Comparison of ENCODE assay signal across 29 cellular contexts in the genomic region with DNA sequence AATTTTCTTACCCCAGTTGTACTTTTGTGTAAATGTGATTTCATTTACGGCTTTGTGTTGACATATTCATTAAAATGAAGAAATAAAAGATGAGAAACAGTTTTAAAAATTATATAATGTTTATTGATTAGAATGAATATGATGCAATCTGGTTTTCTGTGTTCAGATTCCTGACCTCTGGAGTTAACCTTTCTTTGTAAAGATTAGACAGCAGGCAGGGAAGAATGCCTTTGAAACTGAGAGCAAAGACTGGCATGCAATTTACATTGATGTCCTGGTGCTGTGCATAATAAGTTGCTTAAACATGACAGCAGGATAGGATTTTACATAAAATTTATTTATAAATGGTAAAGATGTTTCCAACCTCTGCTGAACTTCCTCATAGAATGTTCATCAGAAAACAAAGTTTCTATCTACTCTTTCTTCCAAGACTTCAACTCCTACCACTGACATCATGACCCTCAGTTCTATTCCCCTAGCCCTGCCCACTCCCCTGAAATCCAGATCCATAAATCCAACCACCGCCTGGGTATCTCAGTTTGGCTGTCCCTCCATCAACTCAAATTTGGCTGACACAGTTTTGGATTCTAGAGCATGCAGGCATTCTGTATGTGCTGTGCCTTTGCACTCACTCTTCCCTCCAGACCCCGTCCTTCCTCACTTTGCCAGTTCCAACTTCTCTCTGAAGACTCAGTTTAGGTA. TPM values are rescaled to one million over a fixed set of nuclear protein-coding genes. Genes with fewer than 3 reads are reported as not detected.
DNase-seq lines count a peak whose midpoint lies in the region; ATAC-seq, FAIRE-seq and TF ChIP-seq lines count a peak whose summit lies in the region.
"Had no signal": no experiment of that assay in that cellular context is flagged by ENCODE, and none has a peak within 500 bp of the region (broad histone marks: within the 10 kb centered on the region; RNA-seq: fewer than 3 reads in every experiment).

No MANE protein-coding gene starts in this region.

- H3K27me3 ChIP-seq in iPS-18a (ENCODE audit: control insufficient read depth, insufficient read depth, low read length) (no peaks in the 10 kb centered on the region), pancreas (no peaks in the 10 kb centered on the region)
- H3K27me3 ChIP-seq in naive thymus-derived CD4-positive, alpha-beta T cell (ENCODE audit: control insufficient read depth in 2 of 2, insufficient read depth in 2 of 2, low read length in 2 of 2), result no peaks in the 10 kb centered on the region
- H3K27me3 ChIP-seq: sigmoid colon had no signal

- H3K9me3 ChIP-seq in iPS-18a (ENCODE audit: control insufficient read depth, low read depth, low read length) (no peaks in the 10 kb centered on the region), pancreas (no peaks in the 10 kb centered on the region)
- H3K9me3 ChIP-seq in naive thymus-derived CD4-positive, alpha-beta T cell (ENCODE audit: control insufficient read depth in 2 of 3, low read length in 3 of 3), result peaks cover 0 to 5% (median 0%) of the 10 kb centered on the region in 3 experiments
- H3K9me3 ChIP-seq: sigmoid colon had no signal

- CTCF ChIA-PET in naive thymus-derived CD4-positive, alpha-beta T cell (lab: Charles Lee), result interaction anchor here (0.6 kb wide), 1 partner anchor 1878 kb away, joined by 3 read pairs; no protein-coding TSS in a partner anchor

- no peak for TF ChIP-seq CTCF in 22Rv1 (IDR thresholded peaks at IDR 0.05)
- TF ChIP-seq CTCF in VCaP (conservative IDR thresholded peaks at IDR 0.05), result no peak
- TF ChIP-seq CTCF in pancreas (IDR thresholded peaks at IDR 0.05), result no peak

- POLR2A ChIA-PET in naive thymus-derived CD4-positive, alpha-beta T cell (lab: Charles Lee), result no interaction called here

- DNase-seq in pancreas (no peak), NCI-H82 (lab: John Stamatoyannopoulos, UW) (no peak), KBM-7 (no peak), NCI-H526 treated with DMSO at 0.1 percent for 48 hours (lab: John Stamatoyannopoulos, UW) (no peak)
- no peak for DNase-seq in naive thymus-derived CD4-positive, alpha-beta T cell
- DNase-seq: 8988T; activated CD4-positive, alpha-beta T cell treated with anti-CD3 and anti-CD28 coated beads, Interleukin-2, amount 10 ng/mL, durations not matched to agents 7 days and 5 days; anterior cingulate cortex; caudate nucleus; CD8-positive, alpha-beta T cell; DMS153; head of caudate nucleus; HFFc6; left colon; naive B cell; NCI-H1694 treated with DMSO at 0.1 percent for 48 hours; sigmoid colon; stimulated activated naive CD8-positive, alpha-beta T cell treated with anti-CD3 and anti-CD28 coated beads, Interleukin-15, amount 100 ng/mL, for 72 hours; T-helper 2 cell; trophoblast cell had no signal

- no peak for ATAC-seq in pancreas
- no peak for ATAC-seq in naive thymus-derived CD4-positive, alpha-beta T cell
- ATAC-seq: activated naive CD4-positive, alpha-beta T cell treated with anti-CD3 and anti-CD28 coated beads, Interleukin-2, amount 50 U/mL, for 72 hours; activated T-helper 17 cell treated with anti-CD3 and anti-CD28 coated beads, Interleukin-2, amount 50 U/mL, for 72 hours; CD8-positive, alpha-beta T cell; left colon; stimulated activated naive CD8-positive, alpha-beta T cell treated with anti-CD3 and anti-CD28 coated beads, Interleukin-15, amount 100 ng/mL, for 72 hours had no signal

- H3K4me3 Mint-ChIP-seq in naive thymus-derived CD4-positive, alpha-beta T cell, result no peak overlapping the region
- H3K4me3 Mint-ChIP-seq: activated CD4-positive, alpha-beta T cell treated with anti-CD3 and anti-CD28 coated beads, Interleukin-2, amount 10 ng/mL, durations not matched to agents 7 days and 5 days; activated T-helper 17 cell treated with anti-CD3 and anti-CD28 coated beads, Interleukin-2, amount 50 U/mL, for 72 hours; CD8-positive, alpha-beta T cell; dendritic cell treated with granulocyte-macrophage colony-stimulating factor and Interleukin-4, amounts not matched to agents 40 ng/mL and 50 ng/mL, for 4 days; HFFc6; naive B cell; stimulated activated naive CD8-positive, alpha-beta T cell treated with anti-CD3 and anti-CD28 coated beads, Interleukin-15, amount 100 ng/mL, for 72 hours had no signal

- peaks cover 3 to 11% (median 4%) of the 10 kb centered on the region in 7 donors for H3K4me1 Mint-ChIP-seq in naive thymus-derived CD4-positive, alpha-beta T cell
- H3K4me1 Mint-ChIP-seq: activated T-helper 17 cell treated with anti-CD3 and anti-CD28 coated beads, Interleukin-2, amount 50 U/mL, for 72 hours had no signal

- peak overlapping the region; percentile 64 for H3K9ac ChIP-seq in iPS-18a (ENCODE audit: low read length)

- H3K27ac ChIP-seq in 22Rv1 (peak overlapping the region; percentile 89), VCaP (peak overlapping the region; percentile 100), iPS-18a (ENCODE audit: low read length) (peak overlapping the region; percentile 10), pancreas (peak overlapping the region; percentile 56 to 94 (median 82))
- no peak overlapping the region for H3K27ac ChIP-seq in naive thymus-derived CD4-positive, alpha-beta T cell (ENCODE audit: low read depth, low read length)
- H3K27ac ChIP-seq: RWPE1, sigmoid colon, SK-N-MC had no signal

- H3K9me3 Mint-ChIP-seq in naive thymus-derived CD4-positive, alpha-beta T cell, result peaks cover 2 to 30% (median 10%) of the 10 kb centered on the region in 11 donors
- H3K9me3 Mint-ChIP-seq: dendritic cell treated with granulocyte-macrophage colony-stimulating factor and Interleukin-4, amounts not matched to agents 40 ng/mL and 50 ng/mL, for 4 days had no signal

- intact Hi-C loops in pancreas (cut with DNase I), result no loop called here
- intact Hi-C loops in naive thymus-derived CD4-positive, alpha-beta T cell (cut with micrococcal nuclease), result no loop called here

- H3K36me3 ChIP-seq in iPS-18a (ENCODE audit: control insufficient read depth, low read depth, low read length), result no peaks in the 10 kb centered on the region
- H3K36me3 ChIP-seq in pancreas, result peaks cover 0 to 4% (median 0%) of the 10 kb centered on the region in 3 donors
- H3K36me3 ChIP-seq in naive thymus-derived CD4-positive, alpha-beta T cell (ENCODE audit: control insufficient read depth in 2 of 3, insufficient read depth in 3 of 3, low read length in 3 of 3), result no peaks in the 10 kb centered on the region
- H3K36me3 ChIP-seq: sigmoid colon had no signal

- peaks cover 57% of the 10 kb centered on the region for H3K4me1 ChIP-seq in iPS-18a (ENCODE audit: control insufficient read depth, low read depth, low read length)
- H3K4me1 ChIP-seq in pancreas, result peaks cover 33 to 53% (median 53%) of the 10 kb centered on the region in 3 donors
- no peaks in the 10 kb centered on the region for H3K4me1 ChIP-seq in naive thymus-derived CD4-positive, alpha-beta T cell (ENCODE audit: control insufficient read depth in 2 of 2, insufficient read depth in 2 of 2, low read length in 2 of 2)

- H3K27me3 Mint-ChIP-seq in naive thymus-derived CD4-positive, alpha-beta T cell, result peaks cover 8 to 19% (median 8%) of the 10 kb centered on the region in 5 donors
- H3K27me3 Mint-ChIP-seq: dendritic cell treated with granulocyte-macrophage colony-stimulating factor and Interleukin-4, amounts not matched to agents 40 ng/mL and 50 ng/mL, for 4 days; stimulated activated naive CD8-positive, alpha-beta T cell treated with anti-CD3 and anti-CD28 coated beads, Interleukin-15, amount 100 ng/mL, for 72 hours had no signal

- H3K36me3 Mint-ChIP-seq in naive thymus-derived CD4-positive, alpha-beta T cell, result peaks cover 0 to 22% (median 12%) of the 10 kb centered on the region in 5 donors

- H3K4me3 ChIP-seq in iPS-18a (ENCODE audit: low read length) (no peak overlapping the region), pancreas (peak overlapping the region in 2 of 4 donors; percentile 34 to 43)
- H3K4me3 ChIP-seq in naive thymus-derived CD4-positive, alpha-beta T cell (ENCODE audit: low read length), result no peak overlapping the region
- H3K4me3 ChIP-seq: sigmoid colon, SK-N-MC had no signal

- in situ Hi-C loops in KBM-7 (cut with MboI; ENCODE audit: low pct_unique_long_range_greater_than_20kb, low sequenced_read_pairs), result no loop called here

- no peak overlapping the region for H3K27ac Mint-ChIP-seq in naive thymus-derived CD4-positive, alpha-beta T cell
- H3K27ac Mint-ChIP-seq: activated CD4-positive, alpha-beta T cell treated with anti-CD3 and anti-CD28 coated beads, Interleukin-2, amount 10 ng/mL, durations not matched to agents 7 days and 5 days; activated naive CD4-positive, alpha-beta T cell treated with anti-CD3 and anti-CD28 coated beads, Interleukin-2, amount 50 U/mL, for 72 hours; activated T-helper 17 cell treated with anti-CD3 and anti-CD28 coated beads, Interleukin-2, amount 50 U/mL, for 72 hours; CD8-positive, alpha-beta T cell; dendritic cell treated with granulocyte-macrophage colony-stimulating factor and Interleukin-4, amounts not matched to agents 40 ng/mL and 50 ng/mL, for 4 days; HFFc6 had no signal

- FAIRE-seq in pancreas (lab: Jason Lieb, UNC), result no peak
- FAIRE-seq: endothelial cell of umbilical vein had no signal

- WGBS in pancreas, 2 donors, result 40 to 55% methylated on average over 3 of the region's 3 CpGs

RNA-seq across cellular contexts. Expression of gene HGD, which starts 1.7 kb away (rescaled TPM):
- 10 to 100 TPM in 4 of 6 donors, 1 to 10 TPM in 2; 9.7 to 27.7 (median 16.0) TPM for total RNA-seq in pancreas
- polyA plus RNA-seq in pancreas, result 10 to 100 TPM; 13.5 to 22.7 TPM
- 1 to 10 TPM in 4 of 5 experiments, under 1 TPM in 1; 0.44 to 4.9 (median 2.6) TPM for total RNA-seq in naive thymus-derived CD4-positive, alpha-beta T cell
- polyA plus RNA-seq in naive thymus-derived CD4-positive, alpha-beta T cell, result not detected
